ENCODE assay signal across 2 cellular contexts in the genomic region with DNA sequence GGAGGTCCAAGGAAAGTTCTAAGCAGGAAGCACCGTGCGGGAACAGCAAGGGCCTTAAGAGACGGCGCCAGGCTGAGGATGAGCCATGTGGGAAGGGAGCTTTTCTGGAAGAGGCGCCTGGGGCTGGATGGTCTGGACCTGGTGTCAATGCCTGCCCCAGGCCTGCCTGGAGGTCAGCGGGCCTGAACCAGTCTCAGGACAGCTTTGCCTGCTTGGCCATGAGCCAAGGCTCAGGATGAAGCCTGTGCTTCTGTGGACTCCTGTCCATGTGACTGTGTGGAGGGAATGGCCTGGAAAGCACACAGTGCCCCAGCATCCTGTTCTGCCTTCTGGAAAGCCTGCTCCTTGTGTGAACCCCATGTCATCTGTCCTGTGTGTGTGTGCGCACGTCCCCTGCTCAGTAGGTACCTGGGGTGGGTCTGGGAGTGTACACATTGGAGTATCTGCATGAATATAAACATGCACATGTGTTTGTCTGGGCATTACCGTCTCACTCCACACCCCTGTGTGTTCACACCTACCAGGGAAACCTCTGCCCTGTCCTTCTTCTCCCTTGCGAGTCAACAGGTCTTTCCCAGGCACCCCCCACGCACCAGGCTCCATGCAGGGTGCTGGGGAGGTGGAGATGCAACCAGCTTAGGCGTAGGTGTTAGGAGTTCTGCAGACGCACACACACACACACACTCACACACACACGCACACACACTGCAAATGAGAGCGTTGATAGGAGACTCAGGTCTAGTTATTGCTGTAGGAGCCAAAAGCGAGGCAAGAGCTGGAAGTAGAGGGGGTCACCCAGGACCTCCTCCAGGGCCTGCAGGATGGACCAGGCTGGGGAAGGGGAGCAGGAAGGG.
TF ChIP-seq lines count a peak whose summit lies in the region.

No MANE protein-coding gene starts in this region.

TF ChIP-seq in IMR-90, 13 proteins besides CTCF, POLR2A, EP300 and RAD21:
- TF ChIP-seq USF2 (IDR thresholded peaks at IDR 0.05; ENCODE audit: low read depth, low read length) (no peak), CEBPB (IDR thresholded peaks at IDR 0.05; ENCODE audit: low read depth, low read length) (no peak), MXI1 (IDR thresholded peaks at IDR 0.05; ENCODE audit: borderline replicate concordance, low read depth, low read length) (no peak), RCOR1 (IDR thresholded peaks at IDR 0.05; ENCODE audit: insufficient replicate concordance, low read length) (no peak), BHLHE40 (IDR thresholded peaks at IDR 0.05; ENCODE audit: low read depth, low read length) (no peak), FOS (IDR thresholded peaks at IDR 0.05; ENCODE audit: low read depth, low read length) (no peak)

TF ChIP-seq in HepG2, 621 proteins besides CTCF, POLR2A, EP300 and RAD21:
- TF ChIP-seq TSC22D2 (CRISPR knock-in tag; IDR thresholded peaks at IDR 0.05; ENCODE audit: borderline replicate concordance): no peak
- TF ChIP-seq, protein P1, sequence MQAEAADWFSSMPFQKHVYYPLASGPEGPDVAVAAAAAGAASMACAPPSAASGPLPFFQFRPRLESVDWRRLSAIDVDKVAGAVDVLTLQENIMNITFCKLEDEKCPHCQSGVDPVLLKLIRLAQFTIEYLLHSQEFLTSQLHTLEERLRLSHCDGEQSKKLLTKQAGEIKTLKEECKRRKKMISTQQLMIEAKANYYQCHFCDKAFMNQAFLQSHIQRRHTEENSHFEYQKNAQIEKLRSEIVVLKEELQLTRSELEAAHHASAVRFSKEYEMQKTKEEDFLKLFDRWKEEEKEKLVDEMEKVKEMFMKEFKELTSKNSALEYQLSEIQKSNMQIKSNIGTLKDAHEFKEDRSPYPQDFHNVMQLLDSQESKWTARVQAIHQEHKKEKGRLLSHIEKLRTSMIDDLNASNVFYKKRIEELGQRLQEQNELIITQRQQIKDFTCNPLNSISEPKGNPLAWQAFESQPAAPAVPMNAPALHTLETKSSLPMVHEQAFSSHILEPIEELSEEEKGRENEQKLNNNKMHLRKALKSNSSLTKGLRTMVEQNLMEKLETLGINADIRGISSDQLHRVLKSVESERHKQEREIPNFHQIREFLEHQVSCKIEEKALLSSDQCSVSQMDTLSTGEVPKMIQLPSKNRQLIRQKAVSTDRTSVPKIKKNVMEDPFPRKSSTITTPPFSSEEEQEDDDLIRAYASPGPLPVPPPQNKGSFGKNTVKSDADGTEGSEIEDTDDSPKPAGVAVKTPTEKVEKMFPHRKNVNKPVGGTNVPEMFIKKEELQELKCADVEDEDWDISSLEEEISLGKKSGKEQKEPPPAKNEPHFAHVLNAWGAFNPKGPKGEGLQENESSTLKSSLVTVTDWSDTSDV (CRISPR knock-in tag; IDR thresholded peaks at IDR 0.05): no peak
- peak; percentile 42; the same call in 1 of the 2 replicates for TF ChIP-seq ZFX (CRISPR knock-in tag; IDR thresholded peaks at IDR 0.05; ENCODE audit: low read depth)
- no peak for TF ChIP-seq MAFF (IDR thresholded peaks at IDR 0.05; ENCODE audit: low read depth, low read length)
- TF ChIP-seq EEA1 (CRISPR knock-in tag; IDR thresholded peaks at IDR 0.05; ENCODE audit: borderline replicate concordance): no peak
- no peak for TF ChIP-seq ZNF430 (CRISPR knock-in tag; IDR thresholded peaks at IDR 0.05)
- TF ChIP-seq ZSCAN29 (CRISPR knock-in tag; conservative IDR thresholded peaks at IDR 0.05): no peak
- no peak for TF ChIP-seq CHD4 (IDR thresholded peaks at IDR 0.05; ENCODE audit: borderline replicate concordance, low read length)
- no peak for TF ChIP-seq ZNF121 (CRISPR knock-in tag; IDR thresholded peaks at IDR 0.05)
- no peak for TF ChIP-seq PHF8 (CRISPR knock-in tag; IDR thresholded peaks at IDR 0.05)
- TF ChIP-seq, protein P2, sequence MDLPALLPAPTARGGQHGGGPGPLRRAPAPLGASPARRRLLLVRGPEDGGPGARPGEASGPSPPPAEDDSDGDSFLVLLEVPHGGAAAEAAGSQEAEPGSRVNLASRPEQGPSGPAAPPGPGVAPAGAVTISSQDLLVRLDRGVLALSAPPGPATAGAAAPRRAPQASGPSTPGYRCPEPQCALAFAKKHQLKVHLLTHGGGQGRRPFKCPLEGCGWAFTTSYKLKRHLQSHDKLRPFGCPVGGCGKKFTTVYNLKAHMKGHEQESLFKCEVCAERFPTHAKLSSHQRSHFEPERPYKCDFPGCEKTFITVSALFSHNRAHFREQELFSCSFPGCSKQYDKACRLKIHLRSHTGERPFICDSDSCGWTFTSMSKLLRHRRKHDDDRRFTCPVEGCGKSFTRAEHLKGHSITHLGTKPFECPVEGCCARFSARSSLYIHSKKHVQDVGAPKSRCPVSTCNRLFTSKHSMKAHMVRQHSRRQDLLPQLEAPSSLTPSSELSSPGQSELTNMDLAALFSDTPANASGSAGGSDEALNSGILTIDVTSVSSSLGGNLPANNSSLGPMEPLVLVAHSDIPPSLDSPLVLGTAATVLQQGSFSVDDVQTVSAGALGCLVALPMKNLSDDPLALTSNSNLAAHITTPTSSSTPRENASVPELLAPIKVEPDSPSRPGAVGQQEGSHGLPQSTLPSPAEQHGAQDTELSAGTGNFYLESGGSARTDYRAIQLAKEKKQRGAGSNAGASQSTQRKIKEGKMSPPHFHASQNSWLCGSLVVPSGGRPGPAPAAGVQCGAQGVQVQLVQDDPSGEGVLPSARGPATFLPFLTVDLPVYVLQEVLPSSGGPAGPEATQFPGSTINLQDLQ (CRISPR knock-in tag; IDR thresholded peaks at IDR 0.05): no peak
- TF ChIP-seq, protein P3, sequence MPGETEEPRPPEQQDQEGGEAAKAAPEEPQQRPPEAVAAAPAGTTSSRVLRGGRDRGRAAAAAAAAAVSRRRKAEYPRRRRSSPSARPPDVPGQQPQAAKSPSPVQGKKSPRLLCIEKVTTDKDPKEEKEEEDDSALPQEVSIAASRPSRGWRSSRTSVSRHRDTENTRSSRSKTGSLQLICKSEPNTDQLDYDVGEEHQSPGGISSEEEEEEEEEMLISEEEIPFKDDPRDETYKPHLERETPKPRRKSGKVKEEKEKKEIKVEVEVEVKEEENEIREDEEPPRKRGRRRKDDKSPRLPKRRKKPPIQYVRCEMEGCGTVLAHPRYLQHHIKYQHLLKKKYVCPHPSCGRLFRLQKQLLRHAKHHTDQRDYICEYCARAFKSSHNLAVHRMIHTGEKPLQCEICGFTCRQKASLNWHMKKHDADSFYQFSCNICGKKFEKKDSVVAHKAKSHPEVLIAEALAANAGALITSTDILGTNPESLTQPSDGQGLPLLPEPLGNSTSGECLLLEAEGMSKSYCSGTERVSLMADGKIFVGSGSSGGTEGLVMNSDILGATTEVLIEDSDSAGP (CRISPR knock-in tag; IDR thresholded peaks at IDR 0.05; ENCODE audit: borderline replicate concordance): no peak
- peak; percentile 96 for TF ChIP-seq ZNF335 (CRISPR knock-in tag; IDR thresholded peaks at IDR 0.05)
- no peak for TF ChIP-seq ZNF496 (CRISPR knock-in tag; IDR thresholded peaks at IDR 0.05; ENCODE audit: insufficient replicate concordance)
- no peak for TF ChIP-seq TCF12 (IDR thresholded peaks at IDR 0.05)
- TF ChIP-seq TCF12 (CRISPR knock-in tag; IDR thresholded peaks at IDR 0.05): no peak
- TF ChIP-seq NR2F6 (IDR thresholded peaks at IDR 0.05): no peak
- 0 out of 2 replicates have a peak, but pooled peaks have one; percentile 20 for TF ChIP-seq NR2F6 (CRISPR knock-in tag; IDR thresholded peaks at IDR 0.05)
- no peak for TF ChIP-seq MXI1 (IDR thresholded peaks at IDR 0.05; ENCODE audit: borderline replicate concordance, low read depth, low read length)
- no peak for TF ChIP-seq MAZ (IDR thresholded peaks at IDR 0.05; ENCODE audit: borderline replicate concordance, low read depth, low read length)
- 0 out of 2 replicates have a peak, but pooled peaks have one; percentile 9 for TF ChIP-seq MAZ (CRISPR knock-in tag; IDR thresholded peaks at IDR 0.05; ENCODE audit: low read depth)
- TF ChIP-seq ZNF687 (CRISPR knock-in tag; IDR thresholded peaks at IDR 0.05): peak; percentile 82
- no peak for TF ChIP-seq MEF2D (CRISPR knock-in tag; IDR thresholded peaks at IDR 0.05)
- TF ChIP-seq, protein P4, sequence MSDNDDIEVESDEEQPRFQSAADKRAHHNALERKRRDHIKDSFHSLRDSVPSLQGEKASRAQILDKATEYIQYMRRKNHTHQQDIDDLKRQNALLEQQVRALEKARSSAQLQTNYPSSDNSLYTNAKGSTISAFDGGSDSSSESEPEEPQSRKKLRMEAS (IDR thresholded peaks at IDR 0.05): peak; percentile 50; the same call in 1 of the 2 replicates
- 0 out of 2 replicates have a peak, but pooled peaks have one; percentile 19 for TF ChIP-seq SAP130 (CRISPR knock-in tag; IDR thresholded peaks at IDR 0.05; ENCODE audit: low read depth)
- no peak for TF ChIP-seq RARA (CRISPR knock-in tag; IDR thresholded peaks at IDR 0.05)
- no peak for TF ChIP-seq NCOA5 (CRISPR knock-in tag; IDR thresholded peaks at IDR 0.05)
- no peak for TF ChIP-seq ATRX (CRISPR knock-in tag; IDR thresholded peaks at IDR 0.05; ENCODE audit: borderline replicate concordance)
- TF ChIP-seq KAT8 (CRISPR knock-in tag; IDR thresholded peaks at IDR 0.05): no peak
- no peak for TF ChIP-seq ZMYM4 (CRISPR knock-in tag; IDR thresholded peaks at IDR 0.05)
- no peak for TF ChIP-seq AGO1 (IDR thresholded peaks at IDR 0.05; ENCODE audit: low read depth, low read length, poor library complexity, severe bottlenecking)
- TF ChIP-seq PATZ1 (CRISPR knock-in tag; IDR thresholded peaks at IDR 0.05): no peak
- TF ChIP-seq ZBTB38 (CRISPR knock-in tag; IDR thresholded peaks at IDR 0.05): no peak
- TF ChIP-seq MED1 (CRISPR knock-in tag; IDR thresholded peaks at IDR 0.05): no peak
- TF ChIP-seq, protein P5, sequence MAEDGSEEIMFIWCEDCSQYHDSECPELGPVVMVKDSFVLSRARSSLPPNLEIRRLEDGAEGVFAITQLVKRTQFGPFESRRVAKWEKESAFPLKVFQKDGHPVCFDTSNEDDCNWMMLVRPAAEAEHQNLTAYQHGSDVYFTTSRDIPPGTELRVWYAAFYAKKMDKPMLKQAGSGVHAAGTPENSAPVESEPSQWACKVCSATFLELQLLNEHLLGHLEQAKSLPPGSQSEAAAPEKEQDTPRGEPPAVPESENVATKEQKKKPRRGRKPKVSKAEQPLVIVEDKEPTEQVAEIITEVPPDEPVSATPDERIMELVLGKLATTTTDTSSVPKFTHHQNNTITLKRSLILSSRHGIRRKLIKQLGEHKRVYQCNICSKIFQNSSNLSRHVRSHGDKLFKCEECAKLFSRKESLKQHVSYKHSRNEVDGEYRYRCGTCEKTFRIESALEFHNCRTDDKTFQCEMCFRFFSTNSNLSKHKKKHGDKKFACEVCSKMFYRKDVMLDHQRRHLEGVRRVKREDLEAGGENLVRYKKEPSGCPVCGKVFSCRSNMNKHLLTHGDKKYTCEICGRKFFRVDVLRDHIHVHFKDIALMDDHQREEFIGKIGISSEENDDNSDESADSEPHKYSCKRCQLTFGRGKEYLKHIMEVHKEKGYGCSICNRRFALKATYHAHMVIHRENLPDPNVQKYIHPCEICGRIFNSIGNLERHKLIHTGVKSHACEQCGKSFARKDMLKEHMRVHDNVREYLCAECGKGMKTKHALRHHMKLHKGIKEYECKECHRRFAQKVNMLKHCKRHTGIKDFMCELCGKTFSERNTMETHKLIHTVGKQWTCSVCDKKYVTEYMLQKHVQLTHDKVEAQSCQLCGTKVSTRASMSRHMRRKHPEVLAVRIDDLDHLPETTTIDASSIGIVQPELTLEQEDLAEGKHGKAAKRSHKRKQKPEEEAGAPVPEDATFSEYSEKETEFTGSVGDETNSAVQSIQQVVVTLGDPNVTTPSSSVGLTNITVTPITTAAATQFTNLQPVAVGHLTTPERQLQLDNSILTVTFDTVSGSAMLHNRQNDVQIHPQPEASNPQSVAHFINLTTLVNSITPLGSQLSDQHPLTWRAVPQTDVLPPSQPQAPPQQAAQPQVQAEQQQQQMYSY (CRISPR knock-in tag; IDR thresholded peaks at IDR 0.05): no peak
- TF ChIP-seq SALL1 (CRISPR knock-in tag; IDR thresholded peaks at IDR 0.05): peak; percentile 47; the same call in 1 of the 2 replicates
